In genomic region chr13:94579063-94579462, GRCh38 we compare ENCODE assay signal across 33 cellular contexts.
"Had no signal": no experiment of that assay in that cellular context is flagged by ENCODE, and none has a peak within 500 bp of the region (broad histone marks: within the 10 kb centered on the region; RNA-seq: fewer than 3 reads in every experiment).

No MANE protein-coding gene starts in this region.

- ATAC-seq: activated naive CD4-positive, alpha-beta T cell treated with anti-CD3 and anti-CD28 coated beads, Interleukin-2, amount 50 U/mL, for 72 hours; activated naive CD8-positive, alpha-beta T cell treated with anti-CD3 and anti-CD28 coated beads, Interleukin-2, amount 50 U/mL, for 24 hours; activated T-cell treated with anti-CD3 and anti-CD28 coated beads, Interleukin-2, amount 50 U/mL, for 4 hours; activated T-cell treated with anti-CD3 and anti-CD28 coated beads, Interleukin-2, amount 50 U/mL, for 72 hours; activated T-helper 17 cell treated with anti-CD3 and anti-CD28 coated beads, Interleukin-2, amount 50 U/mL, for 72 hours; body of pancreas had no signal

- FAIRE-seq: bronchial epithelial cell had no signal

- H3K27me3 ChIP-seq: adrenal gland, ascending aorta, body of pancreas, brain microvascular endothelial cell, breast epithelium, cardiac muscle cell had no signal

- H3K9me3 ChIP-seq: adrenal gland, ascending aorta, body of pancreas, breast epithelium had no signal

- H3K27ac ChIP-seq: adrenal gland, ascending aorta, body of pancreas, brain microvascular endothelial cell, breast epithelium, cardiac muscle cell had no signal

- H3K4me1 ChIP-seq: adrenal gland, ascending aorta, breast epithelium had no signal

- DNase-seq: activated effector memory CD4-positive, alpha-beta T cell treated with anti-CD3 and anti-CD28 coated beads, Interleukin-2, amount 50 U/mL, for 16 hours; activated effector memory CD4-positive, alpha-beta T cell treated with Interleukin-2 at 50 U/mL for 16 hours; activated gamma-delta T cell; activated gamma-delta T cell treated with Interleukin-2 at 50 U/mL for 16 hours; activated naive CD4-positive, alpha-beta T cell; activated naive CD4-positive, alpha-beta T cell treated with anti-CD3 and anti-CD28 coated beads for 36 hours; activated naive CD4-positive, alpha-beta T cell treated with anti-CD3 and anti-CD28 coated beads, Interleukin-2, amount 10 ng/mL, durations not matched to agents 7 days and 5 days; activated naive CD4-positive, alpha-beta T cell treated with anti-CD3 and anti-CD28 coated beads, Interleukin-2, amount 50 U/mL, for 16 hours; activated naive CD4-positive, alpha-beta T cell treated with Interleukin-2 at 50 U/mL for 16 hours; activated naive CD8-positive, alpha-beta T cell treated with anti-CD3 and anti-CD28 coated beads for 36 hours; activated naive CD8-positive, alpha-beta T cell treated with anti-CD3 and anti-CD28 coated beads, Interleukin-2, amount 10 ng/mL, durations not matched to agents 7 days and 5 days; activated naive CD8-positive, alpha-beta T cell treated with anti-CD3 and anti-CD28 coated beads, Interleukin-2, amount 50 U/mL, for 24 hours; activated T-cell treated with anti-CD3 and anti-CD28 coated beads, Interleukin-2, amount 50 U/mL, for 1 hour; activated T-cell treated with anti-CD3 and anti-CD28 coated beads, Interleukin-2, amount 50 U/mL, for 24 hours; activated T-cell treated with anti-CD3 and anti-CD28 coated beads, Interleukin-2, amount 50 U/mL, for 4 hours; activated T-cell treated with anti-CD3 and anti-CD28 coated beads, Interleukin-2, amount 50 U/mL, for 48 hours; activated T-cell treated with anti-CD3 and anti-CD28 coated beads, Interleukin-2, amount 50 U/mL, for 72 hours; adrenal gland; amniotic stem cell; amygdala; anterior cingulate cortex; aorta; body of pancreas; brain microvascular endothelial cell; caudate nucleus; central memory CD4-positive, alpha-beta T cell; cerebellar nuclear complex had no signal

- H3K4me3 ChIP-seq: adrenal gland, ascending aorta, body of pancreas, breast epithelium, cardiac muscle cell had no signal
